26 cellular contexts compared by ENCODE assay signal in the genomic region with DNA sequence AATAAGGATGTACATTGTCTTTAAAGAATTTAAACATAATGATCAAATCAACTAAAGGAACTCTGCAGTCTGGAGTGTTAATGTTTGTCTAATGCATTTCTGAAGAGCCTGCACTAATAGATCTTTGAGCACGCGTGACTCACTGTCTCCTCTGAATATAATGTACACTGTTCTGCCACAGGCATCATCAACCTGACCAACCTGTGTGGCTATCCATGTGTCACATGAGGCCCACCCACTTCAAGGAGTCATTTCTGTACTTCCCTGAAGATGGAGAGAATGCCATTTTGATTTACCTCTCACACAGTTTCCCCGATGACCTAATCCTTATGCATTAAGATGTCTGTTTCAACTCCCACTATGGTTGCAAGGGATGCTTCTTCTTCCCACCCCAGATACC.
DNase-seq lines count a peak whose midpoint lies in the region; ATAC-seq, FAIRE-seq and TF ChIP-seq lines count a peak whose summit lies in the region.
"Had no signal": no experiment of that assay in that cellular context is flagged by ENCODE, and none has a peak within 500 bp of the region (broad histone marks: within the 10 kb centered on the region; RNA-seq: fewer than 3 reads in every experiment).

No MANE protein-coding gene starts in this region.

- no peak overlapping the region for H3K4me2 ChIP-seq in IMR-90 (ENCODE audit: low read depth, low read length)
- H3K4me2 ChIP-seq: BLaER1, KMS-11 had no signal

- H3K27me3 ChIP-seq in IMR-90 (ENCODE audit: control insufficient read depth, insufficient read depth, low read length) (no peaks in the 10 kb centered on the region), bronchial epithelial cell (ENCODE audit: control insufficient read depth, insufficient read depth, low read length) (no peaks in the 10 kb centered on the region), left ventricle myocardium inferior (ENCODE audit: low read depth) (no peaks in the 10 kb centered on the region), ovary (no peaks in the 10 kb centered on the region), dorsolateral prefrontal cortex (no peaks in the 10 kb centered on the region)
- H3K27me3 ChIP-seq: BLaER1, SJCRH30 had no signal

- H3K9me1 ChIP-seq in IMR-90 (ENCODE audit: insufficient read depth, low read length) = no peaks in the 10 kb centered on the region

- in situ Hi-C loops in IMR-90 (cut with MboI; ENCODE audit: low sequenced_read_pairs) = no loop called here

- H3K18ac ChIP-seq in IMR-90 (ENCODE audit: low read depth, low read length) = no peak overlapping the region

- no peak overlapping the region for H3K4ac ChIP-seq in IMR-90 (ENCODE audit: low read depth, low read length)

- no peak overlapping the region for H4K91ac ChIP-seq in IMR-90 (ENCODE audit: insufficient read depth, low read depth, low read length)

- H3K23ac ChIP-seq in IMR-90 (ENCODE audit: low read depth, low read length) = no peak overlapping the region

- CTCF ChIA-PET in IMR-90 (lab: Yijun Ruan, JAX) = no interaction called here

- no CpG with 5 or more reads among the region's 3 CpGs for WGBS in IMR-90 (ENCODE audit: extremely low coverage in 2 of 2, insufficient read length in 1 of 2), 2 experiments
- WGBS in ovary, 3 donors = 96 to 99% (median 99%) methylated on average over 3 of the region's 3 CpGs

- H3K4me1 ChIP-seq in IMR-90 (ENCODE audit: control insufficient read depth, insufficient read depth, low read length) (no peaks in the 10 kb centered on the region), left ventricle myocardium inferior (no peaks in the 10 kb centered on the region), ovary (ENCODE audit: insufficient read depth) (no peaks in the 10 kb centered on the region)
- H3K4me1 ChIP-seq: BLaER1, SJCRH30 had no signal

- no TSS peak for BruUV-seq in IMR-90 (replicated peaks; lab: Mats Ljungman, UMichigan)

- POLR2A ChIA-PET in IMR-90 (lab: Charles Lee; ENCODE audit: unreplicated experiment) = no interaction called here

- no peak for TF ChIP-seq EP300 in ovary (IDR thresholded peaks at IDR 0.05)

- DNase-seq in EH (ENCODE audit: low read depth) (peak; percentile 18), IMR-90 (peak; percentile 8), bronchial epithelial cell (ENCODE audit: low read depth) (peak; percentile 25), kidney tubule cell (ENCODE audit: low spot score) (peak; percentile 75), left ventricle myocardium inferior (no peak), RPMI8226 (no peak), ovary (no peak), dorsolateral prefrontal cortex (no peak)
- DNase-seq: CD4-positive, CD25-positive, alpha-beta regulatory T cell; DMS79; GM23248; H9; NCI-H1048; NCI-H1417; NCI-H1694 treated with DMSO at 0.1 percent for 48 hours; NCI-H2081; NCI-H2171; NCI-H226; NCI-H510A; NCI-H69; SJCRH30 had no signal

- intact Hi-C loops in IMR-90 (cut with micrococcal nuclease) = no loop called here
- intact Hi-C loops in left ventricle myocardium inferior (cut with micrococcal nuclease) = no loop called here
- intact Hi-C loops in ovary (cut with DNase I) = no loop called here
- intact Hi-C loops in dorsolateral prefrontal cortex (cut with DNase I) = no loop called here

- H2BK15ac ChIP-seq in IMR-90 (ENCODE audit: low read depth, low read length) = no peak overlapping the region

- TF ChIP-seq POLR2A in IMR-90 (IDR thresholded peaks at IDR 0.05; ENCODE audit: low read depth, low read length) (no peak), ovary (IDR thresholded peaks at IDR 0.05) (no peak)

- H3K27ac ChIP-seq in IMR-90 (ENCODE audit: insufficient read depth, low read length) (no peak overlapping the region), left ventricle myocardium inferior (replicated peaks) (no peak overlapping the region), ovary (no peak overlapping the region), dorsolateral prefrontal cortex (no peak overlapping the region)
- H3K27ac ChIP-seq: BLaER1, GM23248, KMS-11, SJCRH30 had no signal

- H2AK5ac ChIP-seq in IMR-90 (ENCODE audit: low read depth, low read length) = no peak overlapping the region

- H2BK20ac ChIP-seq in IMR-90 (ENCODE audit: low read depth, low read length) = no peak overlapping the region

- H2BK120ac ChIP-seq in IMR-90 (ENCODE audit: low read depth, low read length) = no peak overlapping the region

- no peaks in the 10 kb centered on the region for H3K36me3 ChIP-seq in IMR-90 (ENCODE audit: control insufficient read depth, insufficient read depth, low read length)
- no peaks in the 10 kb centered on the region for H3K36me3 ChIP-seq in bronchial epithelial cell (ENCODE audit: control insufficient read depth, insufficient read depth, low read length)
- H3K36me3 ChIP-seq in left ventricle myocardium inferior = no peaks in the 10 kb centered on the region
- H3K36me3 ChIP-seq in ovary = no peaks in the 10 kb centered on the region
- H3K36me3 ChIP-seq: BLaER1, SJCRH30 had no signal

- no peaks in the 10 kb centered on the region for H3K79me1 ChIP-seq in IMR-90 (ENCODE audit: low read depth in 1 of 2, low read length in 2 of 2)

- no peak for ATAC-seq in IMR-90 (ENCODE audit: low read depth)
- ATAC-seq: Right ventricle myocardium inferior, SK-N-SH treated with all-trans-retinoic acid at 6 μM for 48 hours had no signal

- H2AK9ac ChIP-seq in IMR-90 (replicated peaks; ENCODE audit: low read depth, low read length, poor library complexity) = no peak overlapping the region

- dilution Hi-C loops in IMR-90 (cut with HindIII; ENCODE audit: low sequenced_read_pairs, unreplicated experiment) = no loop called here

- TF ChIP-seq CTCF in IMR-90 (conservative IDR thresholded peaks at IDR 0.05; ENCODE audit: low read depth, low read length) (no peak), bronchial epithelial cell (IDR thresholded peaks at IDR 0.05; ENCODE audit: insufficient read depth, low read length, severe bottlenecking) (no peak), left ventricle myocardium inferior (IDR thresholded peaks at IDR 0.05; ENCODE audit: borderline replicate concordance) (no peak), ovary (IDR thresholded peaks at IDR 0.05) (no peak), dorsolateral prefrontal cortex (IDR thresholded peaks at IDR 0.05 in 54 of 56, conservative IDR thresholded peaks at IDR 0.05 in 2 of 56; ENCODE audit: low read depth in 1 of 56, partially characterized antibody in 56 of 56) (no peak)

- H3K56ac ChIP-seq in IMR-90 (ENCODE audit: extremely low read depth, insufficient read depth, low read length) = no peak overlapping the region

- H2BK5ac ChIP-seq in IMR-90 (ENCODE audit: low read depth, low read length, poor library complexity, severe bottlenecking) = no peak overlapping the region

- no peaks in the 10 kb centered on the region for H4K20me1 ChIP-seq in IMR-90 (ENCODE audit: insufficient read depth, low read length)
- H4K20me1 ChIP-seq: BLaER1 had no signal

- no peak overlapping the region for H4K5ac ChIP-seq in IMR-90 (ENCODE audit: low read depth, low read length)

- H2AFZ ChIP-seq in IMR-90 (replicated peaks; ENCODE audit: low read length, poor library complexity) = no peak overlapping the region
- H2AFZ ChIP-seq: GM23248 had no signal

- TF ChIP-seq RAD21 in IMR-90 (IDR thresholded peaks at IDR 0.05; ENCODE audit: low read length) = no peak

- no peak for FAIRE-seq in bronchial epithelial cell (lab: Jason Lieb, UNC)
- FAIRE-seq: A204.1 had no signal

- H4K8ac ChIP-seq in IMR-90 (ENCODE audit: low read depth in 2 of 2, low read length in 2 of 2) = no peak overlapping the region

- no peak overlapping the region for H3K9ac ChIP-seq in IMR-90 (ENCODE audit: low read depth, low read length)
- H3K9ac ChIP-seq: BLaER1, GM23248, KMS-11 had no signal

- H3K4me3 ChIP-seq in IMR-90 (ENCODE audit: insufficient read depth, low read depth, low read length) (no peak overlapping the region), bronchial epithelial cell (ENCODE audit: low read depth, low read length) (no peak overlapping the region), left ventricle myocardium inferior (no peak overlapping the region), ovary (no peak overlapping the region), dorsolateral prefrontal cortex (no peak overlapping the region)
- H3K4me3 ChIP-seq: BLaER1, GM23248, SJCRH30 had no signal

- H3K9me3 ChIP-seq in IMR-90 (ENCODE audit: control insufficient read depth, insufficient read depth, low read length) (peaks cover 2% of the 10 kb centered on the region; the same call in 1 of the 2 replicates), left ventricle myocardium inferior (replicated peaks) (no peaks in the 10 kb centered on the region), ovary (no peaks in the 10 kb centered on the region)
- H3K9me3 ChIP-seq: SJCRH30 had no signal

- no peak overlapping the region for H3K14ac ChIP-seq in IMR-90 (replicated peaks; ENCODE audit: low read depth, low read length)

TF ChIP-seq in IMR-90, 13 proteins besides CTCF, POLR2A, EP300 and RAD21:
- TF ChIP-seq FOS (IDR thresholded peaks at IDR 0.05; ENCODE audit: low read depth, low read length) = no peak
- TF ChIP-seq SMC3 (IDR thresholded peaks at IDR 0.05; ENCODE audit: low read depth, low read length) = no peak
- no peak for TF ChIP-seq MAFK (IDR thresholded peaks at IDR 0.05; ENCODE audit: low read depth, low read length)
- TF ChIP-seq CHD1 (IDR thresholded peaks at IDR 0.05; ENCODE audit: low read depth, low read length) = no peak
- TF ChIP-seq, protein P1, sequence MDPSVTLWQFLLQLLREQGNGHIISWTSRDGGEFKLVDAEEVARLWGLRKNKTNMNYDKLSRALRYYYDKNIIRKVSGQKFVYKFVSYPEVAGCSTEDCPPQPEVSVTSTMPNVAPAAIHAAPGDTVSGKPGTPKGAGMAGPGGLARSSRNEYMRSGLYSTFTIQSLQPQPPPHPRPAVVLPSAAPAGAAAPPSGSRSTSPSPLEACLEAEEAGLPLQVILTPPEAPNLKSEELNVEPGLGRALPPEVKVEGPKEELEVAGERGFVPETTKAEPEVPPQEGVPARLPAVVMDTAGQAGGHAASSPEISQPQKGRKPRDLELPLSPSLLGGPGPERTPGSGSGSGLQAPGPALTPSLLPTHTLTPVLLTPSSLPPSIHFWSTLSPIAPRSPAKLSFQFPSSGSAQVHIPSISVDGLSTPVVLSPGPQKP (IDR thresholded peaks at IDR 0.05; ENCODE audit: borderline replicate concordance, low read depth, low read length) = no peak

Comparison
In these comparisons a context has a peak if more than half of its experiments do, and no peak if none do; other contexts are left out.
1. DNase-seq: peak in EH (single experiment), IMR-90 (single experiment), bronchial epithelial cell (single experiment) and kidney tubule cell (single experiment); none in left ventricle myocardium inferior (single experiment), RPMI8226 (single experiment), ovary (0 of 5) and dorsolateral prefrontal cortex (0 of 10).